8 cellular contexts compared by ENCODE assay signal in genomic region chr16:69563605-69564580, GRCh38. TPM values are rescaled to one million over a fixed set of nuclear protein-coding genes. Genes with fewer than 3 reads are reported as not detected.
DNase-seq lines count a peak whose midpoint lies in the region; ATAC-seq, FAIRE-seq and TF ChIP-seq lines count a peak whose summit lies in the region.

No MANE protein-coding gene starts in this region.

- TF ChIP-seq CTCF in RWPE2 (IDR thresholded peaks at IDR 0.05; ENCODE audit: poor library complexity, severe bottlenecking): peak; percentile 28
- peak; percentile 2 for TF ChIP-seq CTCF in kidney (IDR thresholded peaks at IDR 0.05; ENCODE audit: borderline replicate concordance, extremely low read depth, insufficient read depth)

- H3K27ac ChIP-seq in RWPE2 (ENCODE audit: poor library complexity, severe bottlenecking) (peak overlapping the region; percentile 92), kidney (ENCODE audit: low read depth in 2 of 2, low read length in 2 of 2) (no peak overlapping the region)

- H3K4me3 ChIP-seq in RWPE2 (ENCODE audit: severe bottlenecking): peak overlapping the region; percentile 81
- peak overlapping the region in 1 of 2 donors; percentile 66 for H3K4me3 ChIP-seq in kidney (ENCODE audit: low read length in 2 of 2)

- H3K9me3 ChIP-seq in RWPE2 (ENCODE audit: severe bottlenecking) (no peaks in the 10 kb centered on the region), kidney (ENCODE audit: control insufficient read depth in 1 of 2, low read length in 2 of 2) (no peaks in the 10 kb centered on the region)

- DNase-seq in RWPE2 (ENCODE audit: low spot score) (no peak), kidney (no peak), NCI-H2196 (lab: John Stamatoyannopoulos, UW; ENCODE audit: unreplicated experiment) (no peak)
- DNase-seq in activated gamma-delta T cell treated with anti-CD3 and anti-CD28 coated beads, Interleukin-2, amount 50 U/mL, for 16 hours (ENCODE audit: low read depth): peak; percentile 48
- peak; percentile 42 for DNase-seq in stimulated activated CD8-positive, alpha-beta memory T cell treated with anti-CD3 and anti-CD28 coated beads, Interleukin-4, amount 100 ng/mL, for 24 hours (ENCODE audit: low read depth)

- peak overlapping the region in 1 of 2 donors; percentile 31 for H3K9ac ChIP-seq in kidney (ENCODE audit: low read length in 2 of 2)

- no peaks in the 10 kb centered on the region for H3K27me3 ChIP-seq in RWPE2 (ENCODE audit: insufficient read depth, poor library complexity, severe bottlenecking)

- H3K4me1 ChIP-seq in RWPE2 (ENCODE audit: insufficient read depth, poor library complexity, severe bottlenecking) (peaks cover 28% of the 10 kb centered on the region), kidney (ENCODE audit: control insufficient read depth in 1 of 2, insufficient read depth in 1 of 2, low read depth in 1 of 2, low read length in 2 of 2) (peaks cover 4 to 5% of the 10 kb centered on the region in 2 donors)

- peaks cover 8% of the 10 kb centered on the region for H3K36me3 ChIP-seq in RWPE2 (ENCODE audit: low read depth)
- no peaks in the 10 kb centered on the region for H3K36me3 ChIP-seq in kidney (ENCODE audit: control insufficient read depth in 1 of 2, insufficient read depth in 2 of 2, low read length in 2 of 2)

- FAIRE-seq in kidney (lab: Jason Lieb, UNC): no peak

- intact Hi-C loops in kidney (cut with DNase I): no loop called here

- ATAC-seq in GM18867 (IDR thresholded peaks at IDR 0.05; ENCODE audit: unreplicated experiment) (peak; percentile 36), HG03095 (IDR thresholded peaks at IDR 0.05; ENCODE audit: unreplicated experiment) (peak; percentile 44), RWPE2 (ENCODE audit: low read depth) (peak; percentile 15; the same call in 2 of the 3 replicates), HG03025 (IDR thresholded peaks at IDR 0.05; ENCODE audit: low FRiP score, unreplicated experiment) (no peak)

RNA-seq across cellular contexts. Expression of gene NFAT5, which starts 1.9 kb away (rescaled TPM):
- 83.7 TPM for total RNA-seq in kidney
- 1.9 TPM for polyA plus RNA-seq in kidney (ENCODE audit: insufficient read depth, low read depth, low replicate concordance)

Comparison
In these comparisons a context has a peak if more than half of its experiments do, and no peak if none do; other contexts are left out.
1. DNase-seq: peak in activated gamma-delta T cell treated with anti-CD3 and anti-CD28 coated beads, Interleukin-2, amount 50 U/mL, for 16 hours (single experiment) and stimulated activated CD8-positive, alpha-beta memory T cell treated with anti-CD3 and anti-CD28 coated beads, Interleukin-4, amount 100 ng/mL, for 24 hours (single experiment); none in RWPE2 (single experiment), kidney (single experiment) and NCI-H2196 (single experiment).